Comparison of ENCODE assay signal across 1 cellular context in genomic region chr7:123749537-123749857, GRCh38.
TF ChIP-seq lines count a peak whose summit lies in the region.

No MANE protein-coding gene starts in this region.

TF ChIP-seq in K562, 482 proteins besides CTCF, POLR2A, EP300 and RAD21 (continued from another document):
- TF ChIP-seq, protein P1, sequence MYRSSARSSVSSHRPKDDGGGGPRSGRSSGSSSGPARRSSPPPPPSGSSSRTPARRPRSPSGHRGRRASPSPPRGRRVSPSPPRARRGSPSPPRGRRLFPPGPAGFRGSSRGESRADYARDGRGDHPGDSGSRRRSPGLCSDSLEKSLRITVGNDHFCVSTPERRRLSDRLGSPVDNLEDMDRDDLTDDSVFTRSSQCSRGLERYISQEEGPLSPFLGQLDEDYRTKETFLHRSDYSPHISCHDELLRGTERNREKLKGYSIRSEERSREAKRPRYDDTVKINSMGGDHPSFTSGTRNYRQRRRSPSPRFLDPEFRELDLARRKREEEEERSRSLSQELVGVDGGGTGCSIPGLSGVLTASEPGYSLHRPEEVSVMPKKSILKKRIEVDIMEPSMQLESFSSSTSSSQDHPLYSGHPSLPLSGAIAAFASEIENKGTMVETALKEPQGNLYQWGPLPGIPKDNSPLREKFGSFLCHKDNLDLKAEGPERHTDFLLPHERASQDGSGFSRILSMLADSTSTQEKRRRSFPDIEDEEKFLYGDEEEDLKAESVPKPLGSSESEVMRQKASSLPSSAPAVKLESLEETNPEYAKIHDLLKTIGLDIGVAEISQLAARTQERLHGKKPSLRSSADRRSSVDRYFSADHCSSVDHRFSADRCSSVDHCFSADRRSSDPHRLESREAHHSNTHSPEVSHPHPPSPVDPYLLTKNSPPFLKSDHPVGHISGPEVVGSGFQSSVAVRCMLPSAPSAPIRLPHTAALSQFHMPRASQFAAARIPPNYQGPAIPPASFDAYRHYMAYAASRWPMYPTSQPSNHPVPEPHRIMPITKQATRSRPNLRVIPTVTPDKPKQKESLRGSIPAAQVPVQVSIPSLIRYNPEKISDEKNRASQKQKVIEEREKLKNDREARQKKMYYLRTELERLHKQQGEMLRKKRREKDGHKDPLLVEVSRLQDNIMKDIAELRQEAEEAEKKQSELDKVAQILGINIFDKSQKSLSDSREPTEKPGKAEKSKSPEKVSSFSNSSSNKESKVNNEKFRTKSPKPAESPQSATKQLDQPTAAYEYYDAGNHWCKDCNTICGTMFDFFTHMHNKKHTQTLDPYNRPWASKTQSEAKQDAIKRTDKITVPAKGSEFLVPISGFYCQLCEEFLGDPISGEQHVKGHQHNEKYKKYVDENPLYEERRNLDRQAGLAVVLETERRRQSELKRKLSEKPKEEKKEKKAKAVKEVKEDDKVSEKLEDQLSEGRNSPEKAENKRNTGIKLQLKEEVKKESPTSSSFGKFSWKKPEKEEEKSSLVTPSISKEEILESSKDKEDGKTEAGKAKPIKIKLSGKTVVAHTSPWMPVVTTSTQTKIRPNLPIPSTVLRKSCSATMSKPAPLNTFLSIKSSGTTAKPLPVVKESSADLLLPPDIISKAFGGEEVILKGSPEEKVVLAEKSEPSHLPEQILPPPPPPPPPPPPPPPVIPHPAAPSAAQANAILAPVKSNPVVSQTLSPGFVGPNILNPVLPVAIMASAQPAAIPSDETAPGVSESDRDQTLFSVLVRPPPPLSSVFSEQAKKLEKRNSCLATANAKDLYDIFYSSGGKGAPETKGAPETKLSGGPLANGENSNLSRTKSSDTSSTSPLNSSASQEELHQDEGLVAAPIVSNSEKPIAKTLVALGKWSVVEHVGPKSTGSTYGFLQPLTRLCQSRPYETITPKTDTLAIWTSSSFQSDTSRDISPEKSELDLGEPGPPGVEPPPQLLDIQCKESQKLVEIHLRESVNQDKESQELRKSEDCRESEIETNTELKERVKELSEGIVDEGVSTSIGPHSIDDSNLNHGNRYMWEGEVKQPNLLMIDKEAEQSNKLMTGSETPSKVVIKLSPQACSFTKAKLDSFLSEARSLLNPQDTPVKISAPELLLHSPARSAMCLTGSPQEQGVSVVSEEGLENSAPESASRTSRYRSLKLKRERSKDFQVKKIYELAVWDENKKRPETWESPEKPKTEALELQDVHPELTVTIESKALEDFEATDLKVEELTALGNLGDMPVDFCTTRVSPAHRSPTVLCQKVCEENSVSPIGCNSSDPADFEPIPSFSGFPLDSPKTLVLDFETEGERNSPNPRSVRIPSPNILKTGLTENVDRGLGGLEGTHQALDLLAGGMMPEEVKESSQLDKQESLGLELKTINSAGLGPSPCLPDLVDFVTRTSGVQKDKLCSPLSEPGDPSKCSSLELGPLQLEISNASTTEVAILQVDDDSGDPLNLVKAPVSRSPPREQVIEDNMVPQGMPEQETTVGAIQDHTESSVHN (IDR thresholded peaks at IDR 0.05; ENCODE audit: borderline replicate concordance in 1 of 2, low read depth in 1 of 2), result peak in 1 of 2 experiments; percentile 42; a peak in 1 of 4 replicates
- no peak for TF ChIP-seq ZNF124 (CRISPR knock-in tag; IDR thresholded peaks at IDR 0.05)
- TF ChIP-seq MIER1 (IDR thresholded peaks at IDR 0.05; ENCODE audit: low read depth), result 0 out of 2 replicates have a peak, but pooled peaks have one; percentile 8
- no peak for TF ChIP-seq ELF4 (CRISPR knock-in tag; IDR thresholded peaks at IDR 0.05)
- TF ChIP-seq CHD1 (IDR thresholded peaks at IDR 0.05; ENCODE audit: low read length), result peak; percentile 84
- TF ChIP-seq CHD2 (IDR thresholded peaks at IDR 0.05; ENCODE audit: low read depth, low read length), result no peak
- TF ChIP-seq GTF2E2 (tag; IDR thresholded peaks at IDR 0.05), result 0 out of 2 replicates have a peak, but pooled peaks have one; percentile 21
- no peak for TF ChIP-seq ZNF785 (CRISPR knock-in tag; IDR thresholded peaks at IDR 0.05)
- no peak for TF ChIP-seq HNRNPH1 (optimal IDR thresholded peaks at IDR 0.05; ENCODE audit: low read depth, low read length)
